Comparison of ENCODE assay signal across 1 cellular context in the genomic region with DNA sequence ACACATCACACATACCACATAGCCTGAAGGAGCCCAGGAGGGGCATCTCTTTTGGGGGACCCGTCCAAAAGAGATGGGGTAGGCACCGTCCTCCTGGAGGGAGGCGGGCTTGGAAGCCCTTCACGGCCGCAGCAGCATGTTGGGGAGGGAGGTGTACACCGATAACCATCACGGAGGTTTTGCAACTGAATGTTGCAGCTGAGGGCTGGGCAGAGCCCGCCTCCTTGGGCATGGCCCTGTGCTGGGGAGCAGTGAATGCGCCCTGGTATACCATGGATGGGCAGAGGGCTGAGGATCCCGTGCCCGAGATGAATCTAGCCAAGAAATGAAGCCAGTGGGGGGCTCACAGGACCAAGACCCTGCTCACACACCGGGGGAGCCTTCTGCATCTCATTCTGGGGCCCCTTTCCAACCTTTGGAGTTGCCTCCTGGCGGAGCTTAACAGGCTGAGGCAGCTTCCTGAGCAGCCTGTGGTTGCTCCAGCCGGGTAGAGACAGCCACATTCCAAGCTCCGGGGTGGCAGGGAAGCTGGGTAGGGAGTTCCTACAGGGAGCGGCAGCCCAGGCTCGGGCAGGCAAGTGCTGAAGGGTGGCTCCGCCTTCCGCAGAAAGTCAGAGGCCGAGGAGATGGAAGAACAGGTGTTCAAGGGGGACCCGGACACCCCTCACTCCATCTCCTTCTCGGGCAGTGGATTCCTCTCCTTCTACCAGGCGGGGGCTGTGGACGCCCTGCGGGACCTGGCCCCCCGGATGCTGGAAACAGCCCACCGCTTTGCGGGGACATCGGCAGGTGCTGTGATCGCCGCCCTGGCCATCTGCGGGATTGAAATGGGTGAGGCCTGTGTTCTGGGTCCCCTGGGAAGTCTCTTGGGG.
TF ChIP-seq lines count a peak whose summit lies in the region.

A gene with protein sequence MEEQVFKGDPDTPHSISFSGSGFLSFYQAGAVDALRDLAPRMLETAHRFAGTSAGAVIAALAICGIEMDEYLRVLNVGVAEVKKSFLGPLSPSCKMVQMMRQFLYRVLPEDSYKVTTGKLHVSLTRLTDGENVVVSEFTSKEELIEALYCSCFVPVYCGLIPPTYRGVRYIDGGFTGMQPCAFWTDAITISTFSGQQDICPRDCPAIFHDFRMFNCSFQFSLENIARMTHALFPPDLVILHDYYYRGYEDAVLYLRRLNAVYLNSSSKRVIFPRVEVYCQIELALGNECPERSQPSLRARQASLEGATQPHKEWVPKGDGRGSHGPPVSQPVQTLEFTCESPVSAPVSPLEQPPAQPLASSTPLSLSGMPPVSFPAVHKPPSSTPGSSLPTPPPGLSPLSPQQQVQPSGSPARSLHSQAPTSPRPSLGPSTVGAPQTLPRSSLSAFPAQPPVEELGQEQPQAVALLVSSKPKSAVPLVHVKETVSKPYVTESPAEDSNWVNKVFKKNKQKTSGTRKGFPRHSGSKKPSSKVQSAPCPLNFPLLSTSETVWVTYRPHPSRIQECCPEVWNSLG (plus strand): TSS at position 227 of the 872 bp plus-strand sequence. CDS start 400 bp downstream, at position 627.

TF ChIP-seq in IMR-90, 13 proteins besides CTCF, POLR2A, EP300 and RAD21:
- TF ChIP-seq BHLHE40 (IDR thresholded peaks at IDR 0.05; ENCODE audit: low read depth, low read length) (no peak), SMC3 (IDR thresholded peaks at IDR 0.05; ENCODE audit: low read depth, low read length) (no peak)
